Comparison of ENCODE assay signal across 8 cellular contexts in genomic region chr14:105294142-105294597, GRCh38. TPM values are rescaled to one million over a fixed set of nuclear protein-coding genes. Genes with fewer than 3 reads are reported as not detected.
DNase-seq lines count a peak whose midpoint lies in the region; ATAC-seq, FAIRE-seq and TF ChIP-seq lines count a peak whose summit lies in the region.

No MANE protein-coding gene starts in this region.

- DNase-seq in NB4 (ENCODE audit: low read depth), result peak; percentile 22
- peak; percentile 85 for DNase-seq in activated CD4-positive, alpha-beta memory T cell treated with anti-CD3 and anti-CD28 coated beads for 36 hours
- peak; percentile 44 for DNase-seq in fibroblast of gingiva (ENCODE audit: low read depth)
- no peak for DNase-seq in trophoblast cell
- no peak for DNase-seq in RKO (ENCODE audit: low spot score)
- no peak for DNase-seq in RCC 7860 (ENCODE audit: low spot score)

- no peak for TF ChIP-seq CTCF in NB4 (IDR thresholded peaks at IDR 0.05; ENCODE audit: low read depth, low read length)

- H3K18ac ChIP-seq in trophoblast cell (ENCODE audit: low read length), result no peak overlapping the region

- no peak overlapping the region for H4K12ac ChIP-seq in trophoblast cell (ENCODE audit: low read depth, low read length)

- no peaks in the 10 kb centered on the region for H3K9me3 ChIP-seq in trophoblast cell (ENCODE audit: insufficient read depth, low read depth, low read length)

- no peak overlapping the region for H3K14ac ChIP-seq in trophoblast cell (ENCODE audit: low read length)

- H3K4me3 Mint-ChIP-seq in activated CD4-positive, alpha-beta memory T cell treated with anti-CD3 and anti-CD28 coated beads for 36 hours, result peak overlapping the region; percentile 39

- no peak for TF ChIP-seq POLR2A in NB4 (IDR thresholded peaks at IDR 0.05; ENCODE audit: extremely low read depth, insufficient read length)

- no peaks in the 10 kb centered on the region for H3K36me3 ChIP-seq in trophoblast cell (ENCODE audit: control insufficient read depth in 1 of 2, insufficient read depth in 2 of 2, low read length in 2 of 2)

- no peak overlapping the region for H2BK5ac ChIP-seq in trophoblast cell (ENCODE audit: low read depth, low read length, poor library complexity)

- peak overlapping the region; percentile 76 for H3K27ac Mint-ChIP-seq in activated CD4-positive, alpha-beta memory T cell treated with anti-CD3 and anti-CD28 coated beads for 36 hours

- no peaks in the 10 kb centered on the region for H3K9me3 Mint-ChIP-seq in activated CD4-positive, alpha-beta memory T cell treated with anti-CD3 and anti-CD28 coated beads for 36 hours

- H3K27ac ChIP-seq in trophoblast cell (ENCODE audit: low read depth, low read length), result no peak overlapping the region

- H3K4me1 ChIP-seq in trophoblast cell (ENCODE audit: control insufficient read depth in 1 of 2, insufficient read depth in 2 of 2, low read length in 2 of 2), result no peaks in the 10 kb centered on the region

- no peaks in the 10 kb centered on the region for H3K79me2 ChIP-seq in trophoblast cell (ENCODE audit: control insufficient read depth, insufficient read depth, low read length, poor library complexity)

- ATAC-seq in GM18909 (IDR thresholded peaks at IDR 0.05; ENCODE audit: poor library complexity, unreplicated experiment), result peak; percentile 73
- ATAC-seq in HG03439 (IDR thresholded peaks at IDR 0.05; ENCODE audit: unreplicated experiment), result no peak

- no peaks in the 10 kb centered on the region for H3K36me3 Mint-ChIP-seq in activated CD4-positive, alpha-beta memory T cell treated with anti-CD3 and anti-CD28 coated beads for 36 hours

- peak overlapping the region; percentile 25 for H3K4ac ChIP-seq in trophoblast cell (ENCODE audit: low read depth, low read length)

- no peak overlapping the region for H2BK12ac ChIP-seq in trophoblast cell (ENCODE audit: low read length)

- POLR2A ChIA-PET in activated CD4-positive, alpha-beta memory T cell treated with anti-CD3 and anti-CD28 coated beads for 36 hours (lab: Charles Lee), result interaction anchor here (1.2 to 2.4 kb wide), 3 partner anchors 12 to 46 kb away, joined by 3 to 9 read pairs (median 4); partner anchors contain the start of genes BTBD6 and PACS2

- H4K8ac ChIP-seq in trophoblast cell (ENCODE audit: low read depth, low read length), result no peak overlapping the region

- H3K4me3 ChIP-seq in NB4 (ENCODE audit: low read depth, low read length) (no peak overlapping the region), trophoblast cell (ENCODE audit: low read depth, low read length) (no peak overlapping the region)

- H4K91ac ChIP-seq in trophoblast cell (ENCODE audit: low read depth, low read length), result no peak overlapping the region

- H2AFZ ChIP-seq in trophoblast cell (ENCODE audit: insufficient read depth, low read length, poor library complexity), result no peak overlapping the region

- H2BK120ac ChIP-seq in trophoblast cell (ENCODE audit: insufficient read depth, low read length, poor library complexity), result no peak overlapping the region

- CTCF ChIA-PET in activated CD4-positive, alpha-beta memory T cell treated with anti-CD3 and anti-CD28 coated beads for 36 hours (lab: Charles Lee), result no interaction called here

- no peaks in the 10 kb centered on the region for H3K27me3 Mint-ChIP-seq in activated CD4-positive, alpha-beta memory T cell treated with anti-CD3 and anti-CD28 coated beads for 36 hours

- intact Hi-C loops in activated CD4-positive, alpha-beta memory T cell treated with anti-CD3 and anti-CD28 coated beads for 36 hours (cut with micrococcal nuclease), result loop anchor here (5.0 kb wide), 1 partner anchor 92 kb away; no protein-coding TSS in a partner anchor

- peaks cover 43% of the 10 kb centered on the region for H3K4me1 Mint-ChIP-seq in activated CD4-positive, alpha-beta memory T cell treated with anti-CD3 and anti-CD28 coated beads for 36 hours (ENCODE audit: low read depth)

- no peak for FAIRE-seq in RCC 7860 (lab: Jason Lieb, UNC)

- no peak overlapping the region for H2AK5ac ChIP-seq in trophoblast cell (ENCODE audit: low read length)

- no peaks in the 10 kb centered on the region for H3K79me1 ChIP-seq in trophoblast cell (ENCODE audit: low read length)

- H3K4me2 ChIP-seq in trophoblast cell (ENCODE audit: low read length), result no peak overlapping the region

- no CpG with 5 or more reads among the region's 15 CpGs for WGBS in trophoblast cell (ENCODE audit: extremely low coverage, insufficient coverage, insufficient read length)

- peak overlapping the region; percentile 20 for H3K9ac ChIP-seq in trophoblast cell (ENCODE audit: low read length)

- H3K27me3 ChIP-seq in trophoblast cell (ENCODE audit: insufficient read depth, low read length), result no peaks in the 10 kb centered on the region

- no peak overlapping the region for H3K23ac ChIP-seq in trophoblast cell (ENCODE audit: low read length)

RNA-seq across cellular contexts. Expression of gene BRF1, which starts 6.6 kb away (rescaled TPM):
- total RNA-seq in activated CD4-positive, alpha-beta memory T cell treated with anti-CD3 and anti-CD28 coated beads for 36 hours, result 10 to 100 TPM; 25.5 to 27.4 TPM
- 10.2 and 10.6 TPM in 2 replicates for polyA plus RNA-seq in trophoblast cell (2013)

RNA-seq across cellular contexts. Expression of gene PACS2, which starts 20.4 kb away (rescaled TPM):
- 10 to 100 TPM; 32.3 to 36.6 TPM for total RNA-seq in activated CD4-positive, alpha-beta memory T cell treated with anti-CD3 and anti-CD28 coated beads for 36 hours
- polyA plus RNA-seq in trophoblast cell (2013), result 36.7 and 36.9 TPM in 2 replicates

RNA-seq across cellular contexts. Expression of gene BTBD6, which starts 45.8 kb away (rescaled TPM):
- 10 to 100 TPM; 38.5 to 39.5 TPM for total RNA-seq in activated CD4-positive, alpha-beta memory T cell treated with anti-CD3 and anti-CD28 coated beads for 36 hours
- 18.3 and 18.8 TPM in 2 replicates for polyA plus RNA-seq in trophoblast cell (2013)

Comparison
In these comparisons a context has a peak if more than half of its experiments do, and no peak if none do; other contexts are left out.
1. DNase-seq: peak in NB4 (single experiment), activated CD4-positive, alpha-beta memory T cell treated with anti-CD3 and anti-CD28 coated beads for 36 hours (single experiment) and fibroblast of gingiva (single experiment); none in trophoblast cell (0 of 2), RKO (single experiment) and RCC 7860 (single experiment).